Comparison of ENCODE assay signal across 8 cellular contexts in the genomic region with DNA sequence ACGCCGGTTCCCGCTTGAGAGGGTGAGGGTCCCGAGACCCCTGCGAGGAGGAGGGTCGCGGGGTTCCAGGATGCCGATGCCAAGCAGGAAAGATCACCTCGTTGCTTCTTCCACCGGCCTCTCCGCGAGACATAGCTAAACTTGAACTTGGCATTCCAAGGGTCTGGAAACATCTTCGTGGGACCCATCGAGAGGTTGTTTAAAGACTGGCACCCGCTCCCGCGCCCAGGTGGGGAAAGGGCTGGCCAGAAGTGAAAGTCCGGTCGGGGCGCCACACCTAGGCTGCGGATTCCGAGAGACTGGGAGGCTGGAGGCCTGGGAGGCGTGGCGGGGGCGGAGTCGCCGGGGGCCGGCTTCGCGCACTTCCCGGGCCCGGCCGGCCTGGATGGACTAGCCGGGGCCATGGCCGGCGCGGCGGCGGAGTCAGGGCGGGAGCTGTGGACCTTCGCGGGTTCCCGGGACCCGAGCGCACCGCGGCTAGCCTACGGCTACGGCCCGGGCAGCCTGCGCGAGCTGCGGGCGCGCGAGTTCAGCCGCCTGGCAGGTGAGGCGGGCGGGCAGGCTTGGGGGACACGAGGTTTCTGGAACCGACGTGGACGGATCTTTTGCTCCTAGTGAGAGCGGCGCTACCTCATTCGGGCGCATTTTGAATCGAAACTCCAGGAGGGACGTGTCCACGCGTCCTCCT. TPM values are rescaled to one million over a fixed set of nuclear protein-coding genes. Genes with fewer than 3 reads are reported as not detected.
DNase-seq lines count a peak whose midpoint lies in the region; ATAC-seq, FAIRE-seq and TF ChIP-seq lines count a peak whose summit lies in the region.

MOCOS (plus strand) TSS at position 360 of the 688 bp plus-strand sequence; CDS start at position 403, 43 bp downstream.

- FAIRE-seq in pancreas (lab: Jason Lieb, UNC): no peak

- peak; percentile 37 for DNase-seq in stimulated activated CD4-positive, alpha-beta T cell treated with anti-CD3 and anti-CD28 coated beads, Interleukin-12 subunit alpha, Interleukin-12 subunit beta, amount 100 ng/mL, for 4 hours
- DNase-seq in stimulated activated CD4-positive, alpha-beta T cell treated with anti-CD3 and anti-CD28 coated beads, Interleukin-1b, Interleukin-23, amount 100 ng/mL, for 48 hours: no peak
- no peak for DNase-seq in Panc1 (ENCODE audit: low read depth, low spot score)
- DNase-seq in Right ventricle myocardium inferior (ENCODE audit: missing footprints): peak; percentile 90
- DNase-seq in pancreas: peak; percentile 82 to 95 (median 86)
- DNase-seq in NCI-H1105 (lab: John Stamatoyannopoulos, UW): no peak

- no peak within 1 kb of the TSS for H3K27ac Mint-ChIP-seq in activated naive CD4-positive, alpha-beta T cell treated with anti-CD3 and anti-CD28 coated beads, Interleukin-2, amount 50 U/mL, for 24 hours

- intact Hi-C loops in Panc1 (cut with micrococcal nuclease; ENCODE audit: unreplicated experiment) (no loop called here), Right ventricle myocardium inferior (cut with DNase I) (loop anchor here (5.0 kb wide), 1 partner anchor 95 kb away; no protein-coding TSS in a partner anchor), pancreas (cut with DNase I) (loop anchor here in 1 of 3 donors (10.0 kb wide), 1 partner anchor 78 kb away; no protein-coding TSS in a partner anchor)

- POLR2A ChIA-PET in Panc1 (lab: Charles Lee): no interaction called here

- H3K27me3 ChIP-seq in Panc1 (ENCODE audit: control insufficient read depth, insufficient read depth, low read length) (no peaks in the 10 kb centered on the region), pancreas (no peaks in the 10 kb centered on the region)

- no peaks in the 10 kb centered on the region for H3K9me3 Mint-ChIP-seq in activated naive CD4-positive, alpha-beta T cell treated with anti-CD3 and anti-CD28 coated beads, Interleukin-2, amount 50 U/mL, for 24 hours

- H3K27me3 Mint-ChIP-seq in activated naive CD4-positive, alpha-beta T cell treated with anti-CD3 and anti-CD28 coated beads, Interleukin-2, amount 50 U/mL, for 24 hours: peaks cover 17% of the 10 kb centered on the region

- H3K36me3 Mint-ChIP-seq in activated naive CD4-positive, alpha-beta T cell treated with anti-CD3 and anti-CD28 coated beads, Interleukin-2, amount 50 U/mL, for 24 hours: peaks cover 1% of the 10 kb centered on the region

- ATAC-seq in HG03025 (IDR thresholded peaks at IDR 0.05; ENCODE audit: low FRiP score, unreplicated experiment) (peak; percentile 73), Panc1 (peak; percentile 94), Right ventricle myocardium inferior (peak; percentile 94), pancreas (peak; percentile 98 to 99 (median 98))

- H3K9me3 ChIP-seq in Panc1 (ENCODE audit: control insufficient read depth, insufficient read depth, low read depth, low read length): no peaks in the 10 kb centered on the region
- no peaks in the 10 kb centered on the region for H3K9me3 ChIP-seq in pancreas

- peak within 1 kb of the TSS; percentile 61 to 75 for H3K4me3 ChIP-seq in Panc1 (ENCODE audit: low read depth in 2 of 2, low read length in 2 of 2)
- peak within 1 kb of the TSS; percentile 64 to 83 (median 76) for H3K4me3 ChIP-seq in pancreas

- H3K4me1 ChIP-seq in Panc1 (ENCODE audit: control insufficient read depth, insufficient read depth, low read length): 0 out of 2 replicates have a peak, but pooled peaks cover 5% of the 10 kb centered on the region
- peaks cover 0 to 4% (median 0%) of the 10 kb centered on the region in 3 donors for H3K4me1 ChIP-seq in pancreas

- BruUV-seq in Panc1 (replicated peaks; lab: Mats Ljungman, UMichigan): no TSS peak

- in situ Hi-C loops in Panc1 (cut with HindIII; ENCODE audit: low pct_unique_long_range_greater_than_20kb, low sequenced_read_pairs): no loop called here

- H3K27ac ChIP-seq in Panc1 (ENCODE audit: low read length) (peak within 1 kb of the TSS; percentile 57), pancreas (peak within 1 kb of the TSS in 1 of 4 donors; percentile 15)

- TF ChIP-seq CTCF in Panc1 (IDR thresholded peaks at IDR 0.05) (no peak), pancreas (IDR thresholded peaks at IDR 0.05) (no peak)

- CTCF ChIA-PET in Panc1 (lab: Charles Lee): no interaction called here

- H3K4me1 Mint-ChIP-seq in activated naive CD4-positive, alpha-beta T cell treated with anti-CD3 and anti-CD28 coated beads, Interleukin-2, amount 50 U/mL, for 24 hours: peaks cover 13% of the 10 kb centered on the region

- H3K4me3 Mint-ChIP-seq in activated naive CD4-positive, alpha-beta T cell treated with anti-CD3 and anti-CD28 coated beads, Interleukin-2, amount 50 U/mL, for 24 hours: peak within 1 kb of the TSS; percentile 83

- no peaks in the 10 kb centered on the region for H3K36me3 ChIP-seq in Panc1 (ENCODE audit: control insufficient read depth, insufficient read depth, low read length)
- H3K36me3 ChIP-seq in pancreas: no peaks in the 10 kb centered on the region

- 0% methylated on average over 58 to 71 of the region's 71 CpGs for WGBS in pancreas, 2 donors

RNA-seq across cellular contexts. Expression of gene MOCOS, which starts in this region (rescaled TPM):
- total RNA-seq in Panc1 (2021; ENCODE audit: unreplicated experiment) (3.0 TPM), Right ventricle myocardium inferior (0.38 TPM), pancreas (1 to 10 TPM in 3 of 6 donors, under 1 TPM in 3; 0.75 to 1.6 (median 1.1) TPM)
- 1.7 TPM for polyA plus RNA-seq in Panc1 (2012; ENCODE audit: insufficient read length)
- under 1 TPM; 0.49 to 0.87 TPM for polyA plus RNA-seq in pancreas

Comparison
In these comparisons a context has a peak if more than half of its experiments do, and no peak if none do; other contexts are left out.
1. DNase-seq: peak in stimulated activated CD4-positive, alpha-beta T cell treated with anti-CD3 and anti-CD28 coated beads, Interleukin-12 subunit alpha, Interleukin-12 subunit beta, amount 100 ng/mL, for 4 hours (single experiment) and pancreas (6 of 6); none in stimulated activated CD4-positive, alpha-beta T cell treated with anti-CD3 and anti-CD28 coated beads, Interleukin-1b, Interleukin-23, amount 100 ng/mL, for 48 hours (single experiment), Panc1 (single experiment) and NCI-H1105 (single experiment).
2. Peak in DNase-seq and ATAC-seq in Right ventricle myocardium inferior; RNA of the gene not detected or under 1 TPM.
3. Peak in every context shown above with its lines, with median percentiles within 50 percentile points of each other: ATAC-seq.